ENCODE assay signal across 1 cellular context in the genomic region with DNA sequence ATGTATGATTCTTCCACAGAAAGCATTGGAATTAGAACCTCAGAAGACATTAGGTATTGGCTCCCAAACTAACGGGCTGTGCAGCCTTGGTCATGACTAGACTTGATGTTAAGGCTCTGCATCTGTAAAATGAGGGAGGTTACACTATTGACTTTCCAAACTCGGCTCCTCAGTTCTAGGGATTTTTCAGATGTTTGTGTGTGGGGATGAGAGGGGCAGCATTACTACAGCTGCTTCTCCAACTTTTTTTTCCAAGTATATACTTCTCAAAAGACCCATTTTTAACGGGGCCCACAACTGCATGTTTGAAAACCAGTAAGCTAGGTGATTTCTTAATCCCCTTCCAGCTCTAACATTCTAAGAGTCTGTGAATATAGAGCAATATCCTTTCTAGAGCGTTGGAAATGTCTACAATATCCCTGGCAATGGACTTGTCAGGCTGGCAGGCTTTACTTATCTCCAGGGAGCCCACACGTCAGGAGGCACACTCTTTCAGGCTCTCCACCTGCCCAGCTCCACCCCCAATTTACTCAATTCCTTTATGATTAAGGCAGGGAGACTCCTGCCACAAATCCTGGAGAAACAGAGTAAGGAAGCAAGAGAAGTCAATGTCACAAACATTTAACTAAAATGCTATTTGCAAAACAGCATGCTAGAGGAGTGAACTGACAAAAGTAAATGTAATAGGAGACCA.
TF ChIP-seq lines count a peak whose summit lies in the region.

No MANE protein-coding gene starts in this region.

TF ChIP-seq in H1, 55 proteins besides CTCF, POLR2A, EP300 and RAD21:
- TF ChIP-seq, protein P1, sequence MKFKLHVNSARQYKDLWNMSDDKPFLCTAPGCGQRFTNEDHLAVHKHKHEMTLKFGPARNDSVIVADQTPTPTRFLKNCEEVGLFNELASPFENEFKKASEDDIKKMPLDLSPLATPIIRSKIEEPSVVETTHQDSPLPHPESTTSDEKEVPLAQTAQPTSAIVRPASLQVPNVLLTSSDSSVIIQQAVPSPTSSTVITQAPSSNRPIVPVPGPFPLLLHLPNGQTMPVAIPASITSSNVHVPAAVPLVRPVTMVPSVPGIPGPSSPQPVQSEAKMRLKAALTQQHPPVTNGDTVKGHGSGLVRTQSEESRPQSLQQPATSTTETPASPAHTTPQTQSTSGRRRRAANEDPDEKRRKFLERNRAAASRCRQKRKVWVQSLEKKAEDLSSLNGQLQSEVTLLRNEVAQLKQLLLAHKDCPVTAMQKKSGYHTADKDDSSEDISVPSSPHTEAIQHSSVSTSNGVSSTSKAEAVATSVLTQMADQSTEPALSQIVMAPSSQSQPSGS (IDR thresholded peaks at IDR 0.05; ENCODE audit: low read length) = no peak
- no peak for TF ChIP-seq TAF1 (IDR thresholded peaks at IDR 0.05; ENCODE audit: low read depth, low read length)
- TF ChIP-seq JUN (IDR thresholded peaks at IDR 0.05; ENCODE audit: low read depth, low read length) = no peak
- TF ChIP-seq, protein P2, sequence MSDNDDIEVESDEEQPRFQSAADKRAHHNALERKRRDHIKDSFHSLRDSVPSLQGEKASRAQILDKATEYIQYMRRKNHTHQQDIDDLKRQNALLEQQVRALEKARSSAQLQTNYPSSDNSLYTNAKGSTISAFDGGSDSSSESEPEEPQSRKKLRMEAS (IDR thresholded peaks at IDR 0.05) = no peak
- no peak for TF ChIP-seq HDAC2 (IDR thresholded peaks at IDR 0.05; ENCODE audit: borderline replicate concordance in 1 of 2, low read depth in 2 of 2, low read length in 2 of 2)
- no peak for TF ChIP-seq BRCA1 (IDR thresholded peaks at IDR 0.05; ENCODE audit: low read depth, low read length)
- no peak for TF ChIP-seq ASH2L (IDR thresholded peaks at IDR 0.05; ENCODE audit: low read length)
- TF ChIP-seq CREB1 (IDR thresholded peaks at IDR 0.05) = no peak
- TF ChIP-seq, protein P3, sequence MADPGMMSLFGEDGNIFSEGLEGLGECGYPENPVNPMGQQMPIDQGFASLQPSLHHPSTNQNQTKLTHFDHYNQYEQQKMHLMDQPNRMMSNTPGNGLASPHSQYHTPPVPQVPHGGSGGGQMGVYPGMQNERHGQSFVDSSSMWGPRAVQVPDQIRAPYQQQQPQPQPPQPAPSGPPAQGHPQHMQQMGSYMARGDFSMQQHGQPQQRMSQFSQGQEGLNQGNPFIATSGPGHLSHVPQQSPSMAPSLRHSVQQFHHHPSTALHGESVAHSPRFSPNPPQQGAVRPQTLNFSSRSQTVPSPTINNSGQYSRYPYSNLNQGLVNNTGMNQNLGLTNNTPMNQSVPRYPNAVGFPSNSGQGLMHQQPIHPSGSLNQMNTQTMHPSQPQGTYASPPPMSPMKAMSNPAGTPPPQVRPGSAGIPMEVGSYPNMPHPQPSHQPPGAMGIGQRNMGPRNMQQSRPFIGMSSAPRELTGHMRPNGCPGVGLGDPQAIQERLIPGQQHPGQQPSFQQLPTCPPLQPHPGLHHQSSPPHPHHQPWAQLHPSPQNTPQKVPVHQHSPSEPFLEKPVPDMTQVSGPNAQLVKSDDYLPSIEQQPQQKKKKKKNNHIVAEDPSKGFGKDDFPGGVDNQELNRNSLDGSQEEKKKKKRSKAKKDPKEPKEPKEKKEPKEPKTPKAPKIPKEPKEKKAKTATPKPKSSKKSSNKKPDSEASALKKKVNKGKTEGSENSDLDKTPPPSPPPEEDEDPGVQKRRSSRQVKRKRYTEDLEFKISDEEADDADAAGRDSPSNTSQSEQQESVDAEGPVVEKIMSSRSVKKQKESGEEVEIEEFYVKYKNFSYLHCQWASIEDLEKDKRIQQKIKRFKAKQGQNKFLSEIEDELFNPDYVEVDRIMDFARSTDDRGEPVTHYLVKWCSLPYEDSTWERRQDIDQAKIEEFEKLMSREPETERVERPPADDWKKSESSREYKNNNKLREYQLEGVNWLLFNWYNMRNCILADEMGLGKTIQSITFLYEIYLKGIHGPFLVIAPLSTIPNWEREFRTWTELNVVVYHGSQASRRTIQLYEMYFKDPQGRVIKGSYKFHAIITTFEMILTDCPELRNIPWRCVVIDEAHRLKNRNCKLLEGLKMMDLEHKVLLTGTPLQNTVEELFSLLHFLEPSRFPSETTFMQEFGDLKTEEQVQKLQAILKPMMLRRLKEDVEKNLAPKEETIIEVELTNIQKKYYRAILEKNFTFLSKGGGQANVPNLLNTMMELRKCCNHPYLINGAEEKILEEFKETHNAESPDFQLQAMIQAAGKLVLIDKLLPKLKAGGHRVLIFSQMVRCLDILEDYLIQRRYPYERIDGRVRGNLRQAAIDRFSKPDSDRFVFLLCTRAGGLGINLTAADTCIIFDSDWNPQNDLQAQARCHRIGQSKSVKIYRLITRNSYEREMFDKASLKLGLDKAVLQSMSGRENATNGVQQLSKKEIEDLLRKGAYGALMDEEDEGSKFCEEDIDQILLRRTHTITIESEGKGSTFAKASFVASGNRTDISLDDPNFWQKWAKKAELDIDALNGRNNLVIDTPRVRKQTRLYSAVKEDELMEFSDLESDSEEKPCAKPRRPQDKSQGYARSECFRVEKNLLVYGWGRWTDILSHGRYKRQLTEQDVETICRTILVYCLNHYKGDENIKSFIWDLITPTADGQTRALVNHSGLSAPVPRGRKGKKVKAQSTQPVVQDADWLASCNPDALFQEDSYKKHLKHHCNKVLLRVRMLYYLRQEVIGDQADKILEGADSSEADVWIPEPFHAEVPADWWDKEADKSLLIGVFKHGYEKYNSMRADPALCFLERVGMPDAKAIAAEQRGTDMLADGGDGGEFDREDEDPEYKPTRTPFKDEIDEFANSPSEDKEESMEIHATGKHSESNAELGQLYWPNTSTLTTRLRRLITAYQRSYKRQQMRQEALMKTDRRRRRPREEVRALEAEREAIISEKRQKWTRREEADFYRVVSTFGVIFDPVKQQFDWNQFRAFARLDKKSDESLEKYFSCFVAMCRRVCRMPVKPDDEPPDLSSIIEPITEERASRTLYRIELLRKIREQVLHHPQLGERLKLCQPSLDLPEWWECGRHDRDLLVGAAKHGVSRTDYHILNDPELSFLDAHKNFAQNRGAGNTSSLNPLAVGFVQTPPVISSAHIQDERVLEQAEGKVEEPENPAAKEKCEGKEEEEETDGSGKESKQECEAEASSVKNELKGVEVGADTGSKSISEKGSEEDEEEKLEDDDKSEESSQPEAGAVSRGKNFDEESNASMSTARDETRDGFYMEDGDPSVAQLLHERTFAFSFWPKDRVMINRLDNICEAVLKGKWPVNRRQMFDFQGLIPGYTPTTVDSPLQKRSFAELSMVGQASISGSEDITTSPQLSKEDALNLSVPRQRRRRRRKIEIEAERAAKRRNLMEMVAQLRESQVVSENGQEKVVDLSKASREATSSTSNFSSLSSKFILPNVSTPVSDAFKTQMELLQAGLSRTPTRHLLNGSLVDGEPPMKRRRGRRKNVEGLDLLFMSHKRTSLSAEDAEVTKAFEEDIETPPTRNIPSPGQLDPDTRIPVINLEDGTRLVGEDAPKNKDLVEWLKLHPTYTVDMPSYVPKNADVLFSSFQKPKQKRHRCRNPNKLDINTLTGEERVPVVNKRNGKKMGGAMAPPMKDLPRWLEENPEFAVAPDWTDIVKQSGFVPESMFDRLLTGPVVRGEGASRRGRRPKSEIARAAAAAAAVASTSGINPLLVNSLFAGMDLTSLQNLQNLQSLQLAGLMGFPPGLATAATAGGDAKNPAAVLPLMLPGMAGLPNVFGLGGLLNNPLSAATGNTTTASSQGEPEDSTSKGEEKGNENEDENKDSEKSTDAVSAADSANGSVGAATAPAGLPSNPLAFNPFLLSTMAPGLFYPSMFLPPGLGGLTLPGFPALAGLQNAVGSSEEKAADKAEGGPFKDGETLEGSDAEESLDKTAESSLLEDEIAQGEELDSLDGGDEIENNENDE (IDR thresholded peaks at IDR 0.05; ENCODE audit: insufficient replicate concordance, low read length) = no peak
- TF ChIP-seq EZH2 (IDR thresholded peaks at IDR 0.05; ENCODE audit: low read depth, low read length, severe bottlenecking) = no peak
- no peak for TF ChIP-seq GABPA (IDR thresholded peaks at IDR 0.05; ENCODE audit: borderline replicate concordance, insufficient read depth, low read length)
- TF ChIP-seq NRF1 (IDR thresholded peaks at IDR 0.05; ENCODE audit: low read depth, low read length) = no peak
- TF ChIP-seq TBP (IDR thresholded peaks at IDR 0.05; ENCODE audit: low read depth, low read length) = no peak
- no peak for TF ChIP-seq RFX5 (IDR thresholded peaks at IDR 0.05; ENCODE audit: borderline replicate concordance, low read depth, low read length)
- TF ChIP-seq SAP30 (IDR thresholded peaks at IDR 0.05; ENCODE audit: insufficient read depth, insufficient replicate concordance, low read length) = no peak
- no peak for TF ChIP-seq SP1 (IDR thresholded peaks at IDR 0.05; ENCODE audit: low read depth, low read length)
- TF ChIP-seq ZNF274 (IDR thresholded peaks at IDR 0.05; ENCODE audit: borderline replicate concordance, extremely low read depth, low read length) = no peak
- TF ChIP-seq BACH1 (IDR thresholded peaks at IDR 0.05; ENCODE audit: low read length) = no peak
